In the genomic region with DNA sequence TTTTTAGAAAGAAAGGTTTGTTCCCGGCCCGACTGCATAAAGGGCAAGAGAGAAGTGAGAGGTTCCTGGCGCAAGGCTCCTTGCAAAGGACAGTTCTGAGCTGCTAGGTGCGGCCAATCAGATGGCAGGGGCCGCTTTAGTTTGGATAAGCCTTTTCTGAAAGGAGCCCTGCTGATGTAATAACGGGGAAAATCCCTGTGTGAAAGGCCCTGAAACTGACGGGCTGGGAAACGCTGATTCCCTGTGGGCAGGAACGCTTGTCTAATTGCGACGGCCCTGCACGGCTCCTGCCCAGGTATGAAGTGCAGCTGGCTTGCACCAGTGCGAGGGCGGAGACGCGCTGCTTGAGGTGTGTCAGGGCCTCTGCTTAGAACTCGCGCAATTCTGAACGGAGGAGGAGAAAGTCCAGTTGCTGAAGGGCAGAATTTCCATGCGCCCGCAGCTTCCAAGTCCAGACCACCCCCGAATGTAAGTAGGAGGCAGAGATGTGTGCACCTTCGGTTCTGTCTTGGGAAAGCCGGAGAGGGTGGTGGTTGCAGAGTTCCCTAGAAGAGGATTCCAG, we compare ENCODE assay signal across 1 cellular context.
TF ChIP-seq lines count a peak whose summit lies in the region.

No MANE protein-coding gene starts in this region.

TF ChIP-seq in IMR-90, 13 proteins besides CTCF, POLR2A, EP300 and RAD21:
- TF ChIP-seq RFX5 (IDR thresholded peaks at IDR 0.05; ENCODE audit: low read depth, low read length) (no peak), FOS (IDR thresholded peaks at IDR 0.05; ENCODE audit: low read depth, low read length) (no peak), BHLHE40 (IDR thresholded peaks at IDR 0.05; ENCODE audit: low read depth, low read length) (no peak), NFE2L2 (IDR thresholded peaks at IDR 0.05; ENCODE audit: low read depth, low read length) (no peak), RCOR1 (IDR thresholded peaks at IDR 0.05; ENCODE audit: insufficient replicate concordance, low read length) (no peak), MAFK (IDR thresholded peaks at IDR 0.05; ENCODE audit: low read depth, low read length) (no peak), MAZ (IDR thresholded peaks at IDR 0.05; ENCODE audit: borderline replicate concordance, low read depth, low read length) (no peak), CEBPB (IDR thresholded peaks at IDR 0.05; ENCODE audit: low read depth, low read length) (no peak), MXI1 (IDR thresholded peaks at IDR 0.05; ENCODE audit: borderline replicate concordance, low read depth, low read length) (no peak), SMC3 (IDR thresholded peaks at IDR 0.05; ENCODE audit: low read depth, low read length) (no peak), CHD1 (IDR thresholded peaks at IDR 0.05; ENCODE audit: low read depth, low read length) (no peak)
- TF ChIP-seq, protein P1, sequence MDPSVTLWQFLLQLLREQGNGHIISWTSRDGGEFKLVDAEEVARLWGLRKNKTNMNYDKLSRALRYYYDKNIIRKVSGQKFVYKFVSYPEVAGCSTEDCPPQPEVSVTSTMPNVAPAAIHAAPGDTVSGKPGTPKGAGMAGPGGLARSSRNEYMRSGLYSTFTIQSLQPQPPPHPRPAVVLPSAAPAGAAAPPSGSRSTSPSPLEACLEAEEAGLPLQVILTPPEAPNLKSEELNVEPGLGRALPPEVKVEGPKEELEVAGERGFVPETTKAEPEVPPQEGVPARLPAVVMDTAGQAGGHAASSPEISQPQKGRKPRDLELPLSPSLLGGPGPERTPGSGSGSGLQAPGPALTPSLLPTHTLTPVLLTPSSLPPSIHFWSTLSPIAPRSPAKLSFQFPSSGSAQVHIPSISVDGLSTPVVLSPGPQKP (IDR thresholded peaks at IDR 0.05; ENCODE audit: borderline replicate concordance, low read depth, low read length), result no peak
